Comparison of ENCODE assay signal across 11 cellular contexts in genomic region chr6:111230351-111231077, GRCh38.
DNase-seq lines count a peak whose midpoint lies in the region; ATAC-seq and TF ChIP-seq lines count a peak whose summit lies in the region.
"Had no signal": no experiment of that assay in that cellular context is flagged by ENCODE, and none has a peak within 500 bp of the region (broad histone marks: within the 10 kb centered on the region; RNA-seq: fewer than 3 reads in every experiment).

No MANE protein-coding gene starts in this region.

- no CpG with 5 or more reads among the region's 2 CpGs for WGBS in IMR-90 (ENCODE audit: extremely low coverage in 2 of 2, insufficient read length in 1 of 2), 2 experiments

- H3K79me1 ChIP-seq in IMR-90 (ENCODE audit: low read depth in 1 of 2, low read length in 2 of 2), result no peaks in the 10 kb centered on the region

- no peak overlapping the region for H3K4me2 ChIP-seq in IMR-90 (ENCODE audit: low read depth, low read length)

- H2AK9ac ChIP-seq in IMR-90 (replicated peaks; ENCODE audit: low read depth, low read length, poor library complexity), result no peak overlapping the region

- no peaks in the 10 kb centered on the region; the same call in 1 of the 2 replicates for H4K20me1 ChIP-seq in IMR-90 (ENCODE audit: insufficient read depth, low read length)

- intact Hi-C loops in IMR-90 (cut with micrococcal nuclease), result no loop called here

- H3K4me3 ChIP-seq in IMR-90 (ENCODE audit: insufficient read depth, low read depth, low read length) (no peak overlapping the region), astrocyte of the spinal cord (ENCODE audit: low read depth, low read length) (no peak overlapping the region), right atrium auricular region (no peak overlapping the region)

- dilution Hi-C loops in IMR-90 (cut with HindIII; ENCODE audit: low sequenced_read_pairs, unreplicated experiment), result no loop called here

- peak overlapping the region; percentile 73 for H2BK5ac ChIP-seq in IMR-90 (ENCODE audit: low read depth, low read length, poor library complexity, severe bottlenecking)

- peak overlapping the region; percentile 66; the same call in 1 of the 2 replicates for H2BK120ac ChIP-seq in IMR-90 (ENCODE audit: low read depth, low read length)

- peak overlapping the region; percentile 66 for H3K4ac ChIP-seq in IMR-90 (ENCODE audit: low read depth, low read length)

- no peak overlapping the region for H3K14ac ChIP-seq in IMR-90 (replicated peaks; ENCODE audit: low read depth, low read length)

- DNase-seq in A172 (ENCODE audit: low spot score), result peak; percentile 24
- peak; percentile 88 for DNase-seq in IMR-90
- DNase-seq in astrocyte of the spinal cord (ENCODE audit: low read depth, low spot score), result peak; percentile 55
- DNase-seq in right atrium auricular region (ENCODE audit: low spot score), result no peak
- no peak for DNase-seq in stimulated activated naive CD4-positive, alpha-beta T cell (lab: John Stamatoyannopoulos, UW)
- DNase-seq in cortex of kidney (lab: John Stamatoyannopoulos, UW), result no peak
- DNase-seq: activated T-cell treated with anti-CD3 and anti-CD28 coated beads, Interleukin-2, amount 50 U/mL, for 24 hours; central memory CD4-positive, alpha-beta T cell; H7 had no signal

- H3K36me3 ChIP-seq in IMR-90 (ENCODE audit: control insufficient read depth, insufficient read depth, low read length) (no peaks in the 10 kb centered on the region), right atrium auricular region (no peaks in the 10 kb centered on the region)

- no peak for TF ChIP-seq POLR2A in IMR-90 (IDR thresholded peaks at IDR 0.05; ENCODE audit: low read depth, low read length)

- H3K9me3 ChIP-seq in IMR-90 (ENCODE audit: control insufficient read depth, insufficient read depth, low read length), result no peaks in the 10 kb centered on the region
- no peaks in the 10 kb centered on the region for H3K9me3 ChIP-seq in right atrium auricular region

- no peak overlapping the region for H3K27ac ChIP-seq in IMR-90 (ENCODE audit: insufficient read depth, low read length)
- peak overlapping the region; percentile 16 to 77 for H3K27ac ChIP-seq in right atrium auricular region

- H2AFZ ChIP-seq in IMR-90 (replicated peaks; ENCODE audit: low read length, poor library complexity), result no peak overlapping the region

- no TSS peak for BruUV-seq in IMR-90 (replicated peaks; lab: Mats Ljungman, UMichigan)

- H2BK20ac ChIP-seq in IMR-90 (ENCODE audit: low read depth, low read length), result peak overlapping the region; percentile 58

- H3K18ac ChIP-seq in IMR-90 (ENCODE audit: low read depth, low read length), result peak overlapping the region; percentile 80

- H4K5ac ChIP-seq in IMR-90 (ENCODE audit: low read depth, low read length), result peak overlapping the region; percentile 76; the same call in 1 of the 2 replicates

- POLR2A ChIA-PET in IMR-90 (lab: Charles Lee; ENCODE audit: unreplicated experiment), result interaction anchor here (0.5 kb wide), 2 partner anchors 44 to 152 kb away, joined by 3 to 8 read pairs; no protein-coding TSS in a partner anchor

- peak overlapping the region in 1 of 2 experiments; percentile 51; a peak in 2 of 4 replicates for H4K8ac ChIP-seq in IMR-90 (ENCODE audit: low read depth in 2 of 2, low read length in 2 of 2)

- TF ChIP-seq CTCF in IMR-90 (conservative IDR thresholded peaks at IDR 0.05; ENCODE audit: low read depth, low read length), result no peak
- no peak for TF ChIP-seq CTCF in astrocyte of the spinal cord (IDR thresholded peaks at IDR 0.05; ENCODE audit: low read depth, low read length)
- TF ChIP-seq CTCF in right atrium auricular region (IDR thresholded peaks at IDR 0.05), result no peak

- no peak overlapping the region for H3K9ac ChIP-seq in IMR-90 (ENCODE audit: low read depth, low read length)

- ATAC-seq in IMR-90 (ENCODE audit: low read depth), result peak; percentile 7; the same call in 1 of the 2 replicates
- ATAC-seq in HG02870 (IDR thresholded peaks at IDR 0.05; ENCODE audit: unreplicated experiment), result no peak
- no peak for ATAC-seq in HG03439 (IDR thresholded peaks at IDR 0.05; ENCODE audit: unreplicated experiment)

- H3K9me1 ChIP-seq in IMR-90 (ENCODE audit: insufficient read depth, low read length), result peaks cover 7% of the 10 kb centered on the region; the same call in 1 of the 2 replicates

- TF ChIP-seq RAD21 in IMR-90 (IDR thresholded peaks at IDR 0.05; ENCODE audit: low read length), result no peak

- no peak overlapping the region for H3K23ac ChIP-seq in IMR-90 (ENCODE audit: low read depth, low read length)

- no peak overlapping the region for H3K56ac ChIP-seq in IMR-90 (ENCODE audit: extremely low read depth, insufficient read depth, low read length)

- H3K27me3 ChIP-seq in IMR-90 (ENCODE audit: control insufficient read depth, insufficient read depth, low read length), result no peaks in the 10 kb centered on the region
- no peaks in the 10 kb centered on the region for H3K27me3 ChIP-seq in right atrium auricular region

- peaks cover 10% of the 10 kb centered on the region for H3K4me1 ChIP-seq in IMR-90 (ENCODE audit: control insufficient read depth, insufficient read depth, low read length)
- H3K4me1 ChIP-seq in right atrium auricular region, result peaks cover 0 to 8% of the 10 kb centered on the region in 2 donors

- H2BK15ac ChIP-seq in IMR-90 (ENCODE audit: low read depth, low read length), result no peak overlapping the region; the same call in 2 of the 3 replicates

- no peak overlapping the region for H2AK5ac ChIP-seq in IMR-90 (ENCODE audit: low read depth, low read length)

- CTCF ChIA-PET in IMR-90 (lab: Yijun Ruan, JAX), result interaction anchor here (1.2 to 2.5 kb wide), 2 partner anchors 29 to 173 kb away, joined by 3 to 6 read pairs; a partner anchor contains a TSS

- in situ Hi-C loops in IMR-90 (cut with MboI; ENCODE audit: low sequenced_read_pairs) (no loop called here), astrocyte of the spinal cord (cut with HindIII; ENCODE audit: low sequenced_read_pairs) (no loop called here)

- 0 out of 2 replicates have a peak overlapping the region, but pooled peaks have one; percentile 69 for H4K91ac ChIP-seq in IMR-90 (ENCODE audit: insufficient read depth, low read depth, low read length)

TF ChIP-seq in IMR-90, 13 proteins besides CTCF, POLR2A, EP300 and RAD21:
- peak; percentile 100 for TF ChIP-seq CEBPB (IDR thresholded peaks at IDR 0.05; ENCODE audit: low read depth, low read length)
- TF ChIP-seq FOS (IDR thresholded peaks at IDR 0.05; ENCODE audit: low read depth, low read length), result peak; percentile 13; the same call in 1 of the 2 replicates
- no peak for TF ChIP-seq SMC3 (IDR thresholded peaks at IDR 0.05; ENCODE audit: low read depth, low read length)

Comparison
In these comparisons a context has a peak if more than half of its experiments do, and no peak if none do; other contexts are left out.
1. DNase-seq: peak in A172 (single experiment), IMR-90 (single experiment) and astrocyte of the spinal cord (single experiment); none in right atrium auricular region (single experiment), stimulated activated naive CD4-positive, alpha-beta T cell (0 of 6) and cortex of kidney (single experiment).